12 cellular contexts compared by ENCODE assay signal in genomic region chr11:110305169-110306018, GRCh38. TPM values are rescaled to one million over a fixed set of nuclear protein-coding genes. Genes with fewer than 3 reads are reported as not detected.
DNase-seq lines count a peak whose midpoint lies in the region; ATAC-seq, FAIRE-seq and TF ChIP-seq lines count a peak whose summit lies in the region.
"Had no signal": no experiment of that assay in that cellular context is flagged by ENCODE, and none has a peak within 500 bp of the region (broad histone marks: within the 10 kb centered on the region; RNA-seq: fewer than 3 reads in every experiment).

No MANE protein-coding gene starts in this region.

- ATAC-seq in Right ventricle myocardium inferior = no peak
- ATAC-seq: stimulated activated naive B cell treated with anti-CD40 and anti-IgM and Interleukin-4, amounts not matched to agents 10 μg/mL and 1 μg/mL and 100 μg/mL, for 72 hours had no signal

- DNase-seq in SIG-M5 treated with dmso at 0.1 percent for 504 hours (lab: John Stamatoyannopoulos, UW; ENCODE audit: unreplicated experiment) = peak; percentile 12
- no peak for DNase-seq in SIG-M5 (lab: John Stamatoyannopoulos, UW)
- peak; percentile 56 for DNase-seq in NCI-H345 (lab: John Stamatoyannopoulos, UW)
- DNase-seq in bronchial epithelial cell (ENCODE audit: low read depth) = peak; percentile 98
- no peak for DNase-seq in activated CD4-positive, alpha-beta T cell treated with anti-CD3 and anti-CD28 coated beads for 4 hours
- DNase-seq in CD4-positive, alpha-beta memory T cell = no peak
- no peak for DNase-seq in iPS-NIHi11 (ENCODE audit: low spot score)
- DNase-seq in Right ventricle myocardium inferior (ENCODE audit: missing footprints) = no peak
- DNase-seq: central memory CD4-positive, alpha-beta T cell; stimulated activated naive B cell treated with anti-CD40 and anti-IgM and Interleukin-4, amounts not matched to agents 10 μg/mL and 1 μg/mL and 100 μg/mL, for 72 hours had no signal

- H3K9me3 ChIP-seq in CD4-positive, alpha-beta memory T cell (ENCODE audit: control insufficient read depth in 1 of 2, low read length in 2 of 2) = no peaks in the 10 kb centered on the region

- no peaks in the 10 kb centered on the region for H3K27me3 Mint-ChIP-seq in CD4-positive, alpha-beta memory T cell
- H3K27me3 Mint-ChIP-seq: IgD-negative memory B cell had no signal

- H3K4me1 Mint-ChIP-seq in CD4-positive, alpha-beta memory T cell = peaks cover 0 to 11% (median 5%) of the 10 kb centered on the region in 4 donors
- H3K4me1 Mint-ChIP-seq: IgD-negative memory B cell; stimulated activated naive B cell treated with anti-CD40 and anti-IgM and Interleukin-4, amounts not matched to agents 10 μg/mL and 1 μg/mL and 100 μg/mL, for 72 hours had no signal

- POLR2A ChIA-PET in CD4-positive, alpha-beta memory T cell (lab: Charles Lee; ENCODE audit: partially characterized antibody) = no interaction called here

- no peaks in the 10 kb centered on the region for H3K36me3 Mint-ChIP-seq in CD4-positive, alpha-beta memory T cell
- H3K36me3 Mint-ChIP-seq: IgD-negative memory B cell; stimulated activated naive B cell treated with anti-CD40 and anti-IgM and Interleukin-4, amounts not matched to agents 10 μg/mL and 1 μg/mL and 100 μg/mL, for 72 hours had no signal

- TF ChIP-seq CTCF in bronchial epithelial cell (IDR thresholded peaks at IDR 0.05; ENCODE audit: insufficient read depth, low read length, severe bottlenecking) = no peak

- no peak overlapping the region for H3K27ac Mint-ChIP-seq in CD4-positive, alpha-beta memory T cell
- H3K27ac Mint-ChIP-seq: IgD-negative memory B cell; stimulated activated naive B cell treated with anti-CD40 and anti-IgM and Interleukin-4, amounts not matched to agents 10 μg/mL and 1 μg/mL and 100 μg/mL, for 72 hours had no signal

- intact Hi-C loops in CD4-positive, alpha-beta memory T cell (cut with micrococcal nuclease) = no loop called here
- intact Hi-C loops in Right ventricle myocardium inferior (cut with DNase I) = no loop called here

- no peak overlapping the region for H3K4me3 Mint-ChIP-seq in CD4-positive, alpha-beta memory T cell
- H3K4me3 Mint-ChIP-seq: IgD-negative memory B cell; stimulated activated naive B cell treated with anti-CD40 and anti-IgM and Interleukin-4, amounts not matched to agents 10 μg/mL and 1 μg/mL and 100 μg/mL, for 72 hours had no signal

- H3K27ac ChIP-seq in CD4-positive, alpha-beta memory T cell (ENCODE audit: low read depth, low read length) = no peak overlapping the region

- no peak for FAIRE-seq in bronchial epithelial cell (lab: Jason Lieb, UNC)
- FAIRE-seq: TTC549 had no signal

- no peak overlapping the region for H3K4me3 ChIP-seq in bronchial epithelial cell (ENCODE audit: low read depth, low read length)
- no peak overlapping the region for H3K4me3 ChIP-seq in CD4-positive, alpha-beta memory T cell (ENCODE audit: low read length in 2 of 2)

- CTCF ChIA-PET in CD4-positive, alpha-beta memory T cell (lab: Charles Lee; ENCODE audit: partially characterized antibody) = no interaction called here

- no peaks in the 10 kb centered on the region for H3K4me1 ChIP-seq in CD4-positive, alpha-beta memory T cell (ENCODE audit: insufficient read depth, low read length)

- H3K27me3 ChIP-seq in bronchial epithelial cell (ENCODE audit: control insufficient read depth, insufficient read depth, low read length) = peaks cover 4% of the 10 kb centered on the region
- H3K27me3 ChIP-seq in CD4-positive, alpha-beta memory T cell (ENCODE audit: insufficient read depth, low read length) = no peaks in the 10 kb centered on the region

- H3K9me3 Mint-ChIP-seq in CD4-positive, alpha-beta memory T cell = peaks cover 0 to 1% (median 0%) of the 10 kb centered on the region in 8 donors
- H3K9me3 Mint-ChIP-seq: IgD-negative memory B cell; stimulated activated naive B cell treated with anti-CD40 and anti-IgM and Interleukin-4, amounts not matched to agents 10 μg/mL and 1 μg/mL and 100 μg/mL, for 72 hours had no signal

- H3K36me3 ChIP-seq in bronchial epithelial cell (ENCODE audit: control insufficient read depth, insufficient read depth, low read length) = no peaks in the 10 kb centered on the region
- no peaks in the 10 kb centered on the region for H3K36me3 ChIP-seq in CD4-positive, alpha-beta memory T cell (ENCODE audit: insufficient read depth, low read length)

RNA-seq across cellular contexts. Expression of gene RDX, which starts 9.0 kb away (rescaled TPM):
- total RNA-seq in bronchial epithelial cell (88.2 and 93.2 TPM in 2 replicates), Right ventricle myocardium inferior (116 TPM)
- 10 to 100 TPM; 22.4 to 26.5 TPM for total RNA-seq in CD4-positive, alpha-beta memory T cell
- polyA plus RNA-seq in CD4-positive, alpha-beta memory T cell = 10 to 100 TPM; 14.3 to 18.7 TPM

Comparison
In these comparisons a context has a peak if more than half of its experiments do, and no peak if none do; other contexts are left out.
1. DNase-seq: peak in SIG-M5 treated with dmso at 0.1 percent for 504 hours (single experiment), NCI-H345 (single experiment) and bronchial epithelial cell (single experiment); none in SIG-M5 (single experiment), activated CD4-positive, alpha-beta T cell treated with anti-CD3 and anti-CD28 coated beads for 4 hours (0 of 2), CD4-positive, alpha-beta memory T cell (0 of 5), iPS-NIHi11 (single experiment) and Right ventricle myocardium inferior (single experiment).